Comparison of ENCODE assay signal across 9 cellular contexts in the genomic region with DNA sequence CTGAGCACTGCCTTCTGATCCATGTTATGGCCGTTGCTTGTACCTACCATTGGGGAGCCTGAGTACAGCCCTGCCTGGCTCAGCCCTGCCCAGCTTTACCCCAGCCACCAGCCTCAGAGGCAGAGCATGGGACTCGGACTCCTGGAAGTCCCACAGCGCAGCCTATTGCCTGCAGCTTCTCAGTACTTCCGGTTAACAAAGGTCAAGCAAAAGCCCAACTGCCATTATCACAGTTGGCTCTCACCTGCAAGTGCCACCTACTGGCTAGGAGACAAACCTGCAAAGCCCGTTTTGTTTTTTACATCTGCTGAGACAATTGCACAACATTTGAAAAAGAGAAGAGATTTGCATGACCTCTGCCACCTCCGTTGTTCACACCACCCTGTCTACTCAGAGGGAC.
DNase-seq lines count a peak whose midpoint lies in the region; ATAC-seq and FAIRE-seq lines count a peak whose summit lies in the region.
"Had no signal": no experiment of that assay in that cellular context is flagged by ENCODE, and none has a peak within 500 bp of the region (broad histone marks: within the 10 kb centered on the region; RNA-seq: fewer than 3 reads in every experiment).

No MANE protein-coding gene starts in this region.

- no peak overlapping the region for H3K4me3 ChIP-seq in H7 (ENCODE audit: insufficient read depth, low read depth, low read length)
- H3K4me3 ChIP-seq: ascending aorta had no signal

- DNase-seq in EL (peak; percentile 1), H7 (peak; percentile 54), NCI-H69 (lab: John Stamatoyannopoulos, UW) (peak; percentile 68), iPS-NIHi11 (ENCODE audit: low spot score) (peak; percentile 62), urothelium cell line (ENCODE audit: low spot score) (no peak), AML-193 (lab: John Stamatoyannopoulos, UW) (no peak)

- FAIRE-seq in urothelium cell line (lab: Jason Lieb, UNC): no peak

- ATAC-seq in HG03139 (IDR thresholded peaks at IDR 0.05; ENCODE audit: unreplicated experiment) (no peak), GM19467 (IDR thresholded peaks at IDR 0.05; ENCODE audit: unreplicated experiment) (no peak)

- no peaks in the 10 kb centered on the region for H3K36me3 ChIP-seq in H7 (replicated peaks; ENCODE audit: control insufficient read depth, insufficient read depth, low read length)
- H3K36me3 ChIP-seq: ascending aorta had no signal

- no peaks in the 10 kb centered on the region for H3K27me3 ChIP-seq in H7 (ENCODE audit: control insufficient read depth, insufficient read depth, low read length)
- H3K27me3 ChIP-seq: ascending aorta had no signal

Comparison
In these comparisons a context has a peak if more than half of its experiments do, and no peak if none do; other contexts are left out.
1. DNase-seq: peak in EL (single experiment), H7 (single experiment), NCI-H69 (single experiment) and iPS-NIHi11 (single experiment); none in urothelium cell line (single experiment) and AML-193 (0 of 2).